Comparison of ENCODE assay signal across 15 cellular contexts in the genomic region with DNA sequence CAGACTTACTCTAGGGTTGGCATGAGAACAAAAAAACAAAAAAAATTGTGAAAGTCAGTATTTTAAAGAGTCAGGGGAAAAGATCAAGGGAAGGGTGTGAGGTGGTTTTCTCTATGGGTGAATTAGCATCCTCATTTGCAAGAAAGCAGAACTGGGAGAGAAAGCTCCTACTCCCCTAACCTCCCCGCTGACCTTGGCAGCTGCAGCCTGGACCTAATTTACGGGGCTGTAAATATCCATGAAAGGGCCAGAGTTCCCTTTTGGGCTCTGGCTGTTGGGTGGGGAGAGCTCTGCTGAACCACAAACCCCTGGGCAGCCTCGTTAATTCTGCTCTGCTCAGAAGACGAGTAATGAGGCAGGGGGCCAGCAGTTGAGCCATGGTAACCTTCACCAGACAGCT. TPM values are rescaled to one million over a fixed set of nuclear protein-coding genes. Genes with fewer than 3 reads are reported as not detected.
A peak's percentile ranks its signal among the peaks of the same experiment; 100 is the strongest.
DNase-seq lines count a peak whose midpoint lies in the region; ATAC-seq, FAIRE-seq and TF ChIP-seq lines count a peak whose summit lies in the region.
"Had no signal": no experiment of that assay in that cellular context is flagged by ENCODE, and none has a peak within 500 bp of the region (broad histone marks: within the 10 kb centered on the region; RNA-seq: fewer than 3 reads in every experiment).

No MANE protein-coding gene starts in this region.

- peak overlapping the region; percentile 30; the same call in 1 of the 2 replicates for H3K27ac ChIP-seq in HL-60 (replicated peaks)
- H3K27ac ChIP-seq in RWPE1, result no peak overlapping the region
- H3K27ac ChIP-seq: brain microvascular endothelial cell had no signal

- no peak overlapping the region for H3K4me3 ChIP-seq in HL-60 (replicated peaks; ENCODE audit: insufficient read depth, low read length)

- H3K27ac Mint-ChIP-seq in nephron progenitor cell, result peak overlapping the region; percentile 13
- H3K27ac Mint-ChIP-seq: natural killer cell treated with Interleukin-12 subunit alpha and Interleukin-12 subunit beta and Interleukin-15 and Interleukin-18, amount 100 ng/mL, for 72 hours had no signal

- DNase-seq in GM12892 (ENCODE audit: insufficient read length) (no peak), HL-60 (ENCODE audit: low read depth in 1 of 2, low spot score in 1 of 2) (peak in 1 of 2 experiments; percentile 39), RPMI8226 (peak; percentile 88), nephron progenitor cell (peak; percentile 65), T-helper 1 cell (no peak), RWPE1 (ENCODE audit: low spot score) (no peak)
- DNase-seq in NK-92 treated with Interleukin-12 subunit alpha and Interleukin-12 subunit beta, amount 100 ng/mL, for 24 hours (lab: John Stamatoyannopoulos, UW), result no peak
- DNase-seq: activated naive CD4-positive, alpha-beta T cell treated with Interleukin-2 at 50 U/mL for 16 hours; brain microvascular endothelial cell; DMS53; OCI-M1; WERI-Rb-1 had no signal

- H3K4me1 Mint-ChIP-seq in nephron progenitor cell, result peaks cover 72% of the 10 kb centered on the region

- peak; percentile 77 for FAIRE-seq in GM12892 (lab: Jason Lieb, UNC)

- H3K9me3 Mint-ChIP-seq in nephron progenitor cell, result no peaks in the 10 kb centered on the region
- H3K9me3 Mint-ChIP-seq: natural killer cell treated with Interleukin-12 subunit alpha and Interleukin-12 subunit beta and Interleukin-15 and Interleukin-18, amount 100 ng/mL, for 72 hours had no signal

- no peaks in the 10 kb centered on the region for H3K36me3 Mint-ChIP-seq in nephron progenitor cell (ENCODE audit: low read depth)
- H3K36me3 Mint-ChIP-seq: natural killer cell treated with Interleukin-12 subunit alpha and Interleukin-12 subunit beta and Interleukin-15 and Interleukin-18, amount 100 ng/mL, for 72 hours had no signal

- no peak for TF ChIP-seq CTCF in HL-60 (IDR thresholded peaks at IDR 0.05; ENCODE audit: insufficient read depth, low read length)
- no peak for TF ChIP-seq CTCF in nephron progenitor cell (IDR thresholded peaks at IDR 0.05)
- TF ChIP-seq CTCF in RWPE1 (conservative IDR thresholded peaks at IDR 0.05; ENCODE audit: low read depth), result no peak

- peaks cover 65% of the 10 kb centered on the region for H3K27me3 Mint-ChIP-seq in nephron progenitor cell (ENCODE audit: low read depth, poor library complexity)

- POLR2A ChIA-PET in RWPE1 (lab: Yijun Ruan, JAX; ENCODE audit: low non-redundant PET), result no interaction called here

- no peaks in the 10 kb centered on the region for H3K27me3 ChIP-seq in HL-60 (ENCODE audit: insufficient read depth, poor library complexity, severe bottlenecking)
- H3K27me3 ChIP-seq: BE2C, brain microvascular endothelial cell had no signal

- TF ChIP-seq POLR2A in GM12892 (IDR thresholded peaks at IDR 0.05; ENCODE audit: low read depth, low read length), result no peak

- CTCF ChIA-PET in RWPE1 (lab: Yijun Ruan, JAX), result no interaction called here

- no peak for ATAC-seq in GM18870 (IDR thresholded peaks at IDR 0.05; ENCODE audit: unreplicated experiment)

- H3K4me3 Mint-ChIP-seq in nephron progenitor cell, result peak overlapping the region; percentile 9
- H3K4me3 Mint-ChIP-seq: natural killer cell treated with Interleukin-12 subunit alpha and Interleukin-12 subunit beta and Interleukin-15 and Interleukin-18, amount 100 ng/mL, for 72 hours had no signal

RNA-seq across cellular contexts. Expression of a gene that starts 10.6 kb away (rescaled TPM):
- 0.19 TPM for polyA plus RNA-seq in GM12892 (2012; ENCODE audit: missing spikeins)

Comparison
In these comparisons a context has a peak if more than half of its experiments do, and no peak if none do; other contexts are left out.
1. DNase-seq: peak in RPMI8226 (single experiment) and nephron progenitor cell (single experiment); none in GM12892 (single experiment), NK-92 treated with Interleukin-12 subunit alpha and Interleukin-12 subunit beta, amount 100 ng/mL, for 24 hours (single experiment), T-helper 1 cell (0 of 5) and RWPE1 (single experiment).